In the genomic region with DNA sequence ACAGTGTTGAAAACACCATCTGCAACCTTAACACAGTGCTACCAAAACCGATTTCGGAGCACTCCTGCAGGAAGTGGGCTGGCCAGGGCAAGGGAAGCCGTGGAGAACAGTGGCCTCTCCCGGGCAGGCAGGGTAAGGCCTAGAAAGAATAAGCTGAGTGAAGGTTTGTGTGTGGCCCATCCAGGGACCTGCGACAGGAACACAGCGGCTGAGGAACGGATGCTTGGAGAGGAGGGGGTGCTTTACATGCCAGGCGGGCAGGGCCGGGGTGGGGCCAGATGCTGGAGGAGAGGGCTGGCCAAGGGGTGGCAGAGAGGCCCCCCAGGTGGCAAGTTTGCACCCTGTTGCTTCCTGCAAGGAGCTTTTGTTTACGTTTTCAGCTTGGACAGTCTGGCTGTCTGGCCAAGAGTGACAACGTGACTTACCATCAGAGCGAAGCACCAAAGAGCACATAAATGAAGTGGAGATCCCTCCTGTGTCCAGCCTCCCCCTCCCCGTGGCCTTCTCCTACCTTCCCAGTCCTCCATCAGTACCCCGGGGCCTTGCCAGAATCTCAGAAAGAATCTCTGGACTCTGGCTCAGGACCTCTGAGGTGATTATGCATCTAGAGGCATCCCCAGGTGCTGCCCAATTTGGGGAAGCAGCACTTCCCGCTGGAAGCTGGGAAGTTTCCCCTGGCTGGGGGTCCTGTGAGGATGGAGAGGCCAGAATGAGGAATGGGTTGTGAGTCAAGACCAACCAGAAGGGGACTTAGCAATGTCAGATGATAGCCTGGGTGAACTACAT, we compare ENCODE assay signal across 1 cellular context.
TF ChIP-seq lines count a peak whose summit lies in the region.

No MANE protein-coding gene starts in this region.

TF ChIP-seq in HepG2, 621 proteins besides CTCF, POLR2A, EP300 and RAD21 (continued from another document and continues in another):
- TF ChIP-seq, protein P1, sequence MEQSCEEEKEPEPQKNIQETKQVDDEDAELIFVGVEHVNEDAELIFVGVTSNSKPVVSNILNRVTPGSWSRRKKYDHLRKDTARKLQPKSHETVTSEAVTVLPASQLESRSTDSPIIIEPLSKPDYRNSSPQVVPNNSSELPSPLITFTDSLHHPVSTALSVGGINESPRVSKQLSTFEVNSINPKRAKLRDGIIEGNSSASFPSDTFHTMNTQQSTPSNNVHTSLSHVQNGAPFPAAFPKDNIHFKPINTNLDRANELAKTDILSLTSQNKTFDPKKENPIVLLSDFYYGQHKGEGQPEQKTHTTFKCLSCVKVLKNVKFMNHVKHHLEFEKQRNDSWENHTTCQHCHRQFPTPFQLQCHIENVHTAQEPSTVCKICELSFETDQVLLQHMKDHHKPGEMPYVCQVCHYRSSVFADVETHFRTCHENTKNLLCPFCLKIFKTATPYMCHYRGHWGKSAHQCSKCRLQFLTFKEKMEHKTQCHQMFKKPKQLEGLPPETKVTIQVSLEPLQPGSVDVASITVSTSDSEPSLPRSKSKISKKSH (CRISPR knock-in tag; IDR thresholded peaks at IDR 0.05; ENCODE audit: borderline replicate concordance): no peak
- no peak; the same call in 1 of the 2 replicates for TF ChIP-seq KDM5B (CRISPR knock-in tag; IDR thresholded peaks at IDR 0.05; ENCODE audit: borderline replicate concordance)
- 0 out of 2 replicates have a peak, but pooled peaks have one; percentile 17 for TF ChIP-seq ZNF850 (CRISPR knock-in tag; conservative IDR thresholded peaks at IDR 0.05)
- no peak for TF ChIP-seq NR2C2 (CRISPR knock-in tag; IDR thresholded peaks at IDR 0.05; ENCODE audit: borderline replicate concordance)
- no peak for TF ChIP-seq ARNTL (CRISPR knock-in tag; IDR thresholded peaks at IDR 0.05)
- TF ChIP-seq, protein P2, sequence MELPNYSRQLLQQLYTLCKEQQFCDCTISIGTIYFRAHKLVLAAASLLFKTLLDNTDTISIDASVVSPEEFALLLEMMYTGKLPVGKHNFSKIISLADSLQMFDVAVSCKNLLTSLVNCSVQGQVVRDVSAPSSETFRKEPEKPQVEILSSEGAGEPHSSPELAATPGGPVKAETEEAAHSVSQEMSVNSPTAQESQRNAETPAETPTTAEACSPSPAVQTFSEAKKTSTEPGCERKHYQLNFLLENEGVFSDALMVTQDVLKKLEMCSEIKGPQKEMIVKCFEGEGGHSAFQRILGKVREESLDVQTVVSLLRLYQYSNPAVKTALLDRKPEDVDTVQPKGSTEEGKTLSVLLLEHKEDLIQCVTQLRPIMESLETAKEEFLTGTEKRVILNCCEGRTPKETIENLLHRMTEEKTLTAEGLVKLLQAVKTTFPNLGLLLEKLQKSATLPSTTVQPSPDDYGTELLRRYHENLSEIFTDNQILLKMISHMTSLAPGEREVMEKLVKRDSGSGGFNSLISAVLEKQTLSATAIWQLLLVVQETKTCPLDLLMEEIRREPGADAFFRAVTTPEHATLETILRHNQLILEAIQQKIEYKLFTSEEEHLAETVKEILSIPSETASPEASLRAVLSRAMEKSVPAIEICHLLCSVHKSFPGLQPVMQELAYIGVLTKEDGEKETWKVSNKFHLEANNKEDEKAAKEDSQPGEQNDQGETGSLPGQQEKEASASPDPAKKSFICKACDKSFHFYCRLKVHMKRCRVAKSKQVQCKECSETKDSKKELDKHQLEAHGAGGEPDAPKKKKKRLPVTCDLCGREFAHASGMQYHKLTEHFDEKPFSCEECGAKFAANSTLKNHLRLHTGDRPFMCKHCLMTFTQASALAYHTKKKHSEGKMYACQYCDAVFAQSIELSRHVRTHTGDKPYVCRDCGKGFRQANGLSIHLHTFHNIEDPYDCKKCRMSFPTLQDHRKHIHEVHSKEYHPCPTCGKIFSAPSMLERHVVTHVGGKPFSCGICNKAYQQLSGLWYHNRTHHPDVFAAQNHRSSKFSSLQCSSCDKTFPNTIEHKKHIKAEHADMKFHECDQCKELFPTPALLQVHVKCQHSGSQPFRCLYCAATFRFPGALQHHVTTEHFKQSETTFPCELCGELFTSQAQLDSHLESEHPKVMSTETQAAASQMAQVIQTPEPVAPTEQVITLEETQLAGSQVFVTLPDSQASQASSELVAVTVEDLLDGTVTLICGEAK (IDR thresholded peaks at IDR 0.05): no peak
- TF ChIP-seq, protein P2 (CRISPR knock-in tag; IDR thresholded peaks at IDR 0.05): no peak
- TF ChIP-seq, protein P3, sequence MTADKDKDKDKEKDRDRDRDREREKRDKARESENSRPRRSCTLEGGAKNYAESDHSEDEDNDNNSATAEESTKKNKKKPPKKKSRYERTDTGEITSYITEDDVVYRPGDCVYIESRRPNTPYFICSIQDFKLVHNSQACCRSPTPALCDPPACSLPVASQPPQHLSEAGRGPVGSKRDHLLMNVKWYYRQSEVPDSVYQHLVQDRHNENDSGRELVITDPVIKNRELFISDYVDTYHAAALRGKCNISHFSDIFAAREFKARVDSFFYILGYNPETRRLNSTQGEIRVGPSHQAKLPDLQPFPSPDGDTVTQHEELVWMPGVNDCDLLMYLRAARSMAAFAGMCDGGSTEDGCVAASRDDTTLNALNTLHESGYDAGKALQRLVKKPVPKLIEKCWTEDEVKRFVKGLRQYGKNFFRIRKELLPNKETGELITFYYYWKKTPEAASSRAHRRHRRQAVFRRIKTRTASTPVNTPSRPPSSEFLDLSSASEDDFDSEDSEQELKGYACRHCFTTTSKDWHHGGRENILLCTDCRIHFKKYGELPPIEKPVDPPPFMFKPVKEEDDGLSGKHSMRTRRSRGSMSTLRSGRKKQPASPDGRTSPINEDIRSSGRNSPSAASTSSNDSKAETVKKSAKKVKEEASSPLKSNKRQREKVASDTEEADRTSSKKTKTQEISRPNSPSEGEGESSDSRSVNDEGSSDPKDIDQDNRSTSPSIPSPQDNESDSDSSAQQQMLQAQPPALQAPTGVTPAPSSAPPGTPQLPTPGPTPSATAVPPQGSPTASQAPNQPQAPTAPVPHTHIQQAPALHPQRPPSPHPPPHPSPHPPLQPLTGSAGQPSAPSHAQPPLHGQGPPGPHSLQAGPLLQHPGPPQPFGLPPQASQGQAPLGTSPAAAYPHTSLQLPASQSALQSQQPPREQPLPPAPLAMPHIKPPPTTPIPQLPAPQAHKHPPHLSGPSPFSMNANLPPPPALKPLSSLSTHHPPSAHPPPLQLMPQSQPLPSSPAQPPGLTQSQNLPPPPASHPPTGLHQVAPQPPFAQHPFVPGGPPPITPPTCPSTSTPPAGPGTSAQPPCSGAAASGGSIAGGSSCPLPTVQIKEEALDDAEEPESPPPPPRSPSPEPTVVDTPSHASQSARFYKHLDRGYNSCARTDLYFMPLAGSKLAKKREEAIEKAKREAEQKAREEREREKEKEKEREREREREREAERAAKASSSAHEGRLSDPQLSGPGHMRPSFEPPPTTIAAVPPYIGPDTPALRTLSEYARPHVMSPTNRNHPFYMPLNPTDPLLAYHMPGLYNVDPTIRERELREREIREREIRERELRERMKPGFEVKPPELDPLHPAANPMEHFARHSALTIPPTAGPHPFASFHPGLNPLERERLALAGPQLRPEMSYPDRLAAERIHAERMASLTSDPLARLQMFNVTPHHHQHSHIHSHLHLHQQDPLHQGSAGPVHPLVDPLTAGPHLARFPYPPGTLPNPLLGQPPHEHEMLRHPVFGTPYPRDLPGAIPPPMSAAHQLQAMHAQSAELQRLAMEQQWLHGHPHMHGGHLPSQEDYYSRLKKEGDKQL (CRISPR knock-in tag; IDR thresholded peaks at IDR 0.05; ENCODE audit: low read depth): no peak
- TF ChIP-seq XRCC5 (optimal IDR thresholded peaks at IDR 0.05; ENCODE audit: low read length): peak; percentile 36
- TF ChIP-seq GPN1 (CRISPR knock-in tag; IDR thresholded peaks at IDR 0.05; ENCODE audit: borderline replicate concordance): no peak
- no peak for TF ChIP-seq CAMTA2 (CRISPR knock-in tag; IDR thresholded peaks at IDR 0.05; ENCODE audit: borderline replicate concordance)
- TF ChIP-seq ZNF766 (CRISPR knock-in tag; IDR thresholded peaks at IDR 0.05; ENCODE audit: borderline replicate concordance): no peak
- TF ChIP-seq, protein P4, sequence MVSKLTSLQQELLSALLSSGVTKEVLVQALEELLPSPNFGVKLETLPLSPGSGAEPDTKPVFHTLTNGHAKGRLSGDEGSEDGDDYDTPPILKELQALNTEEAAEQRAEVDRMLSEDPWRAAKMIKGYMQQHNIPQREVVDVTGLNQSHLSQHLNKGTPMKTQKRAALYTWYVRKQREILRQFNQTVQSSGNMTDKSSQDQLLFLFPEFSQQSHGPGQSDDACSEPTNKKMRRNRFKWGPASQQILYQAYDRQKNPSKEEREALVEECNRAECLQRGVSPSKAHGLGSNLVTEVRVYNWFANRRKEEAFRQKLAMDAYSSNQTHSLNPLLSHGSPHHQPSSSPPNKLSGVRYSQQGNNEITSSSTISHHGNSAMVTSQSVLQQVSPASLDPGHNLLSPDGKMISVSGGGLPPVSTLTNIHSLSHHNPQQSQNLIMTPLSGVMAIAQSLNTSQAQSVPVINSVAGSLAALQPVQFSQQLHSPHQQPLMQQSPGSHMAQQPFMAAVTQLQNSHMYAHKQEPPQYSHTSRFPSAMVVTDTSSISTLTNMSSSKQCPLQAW (CRISPR knock-in tag; IDR thresholded peaks at IDR 0.05): no peak
- no peak for TF ChIP-seq TBP (CRISPR knock-in tag; IDR thresholded peaks at IDR 0.05)
- TF ChIP-seq, protein P5, sequence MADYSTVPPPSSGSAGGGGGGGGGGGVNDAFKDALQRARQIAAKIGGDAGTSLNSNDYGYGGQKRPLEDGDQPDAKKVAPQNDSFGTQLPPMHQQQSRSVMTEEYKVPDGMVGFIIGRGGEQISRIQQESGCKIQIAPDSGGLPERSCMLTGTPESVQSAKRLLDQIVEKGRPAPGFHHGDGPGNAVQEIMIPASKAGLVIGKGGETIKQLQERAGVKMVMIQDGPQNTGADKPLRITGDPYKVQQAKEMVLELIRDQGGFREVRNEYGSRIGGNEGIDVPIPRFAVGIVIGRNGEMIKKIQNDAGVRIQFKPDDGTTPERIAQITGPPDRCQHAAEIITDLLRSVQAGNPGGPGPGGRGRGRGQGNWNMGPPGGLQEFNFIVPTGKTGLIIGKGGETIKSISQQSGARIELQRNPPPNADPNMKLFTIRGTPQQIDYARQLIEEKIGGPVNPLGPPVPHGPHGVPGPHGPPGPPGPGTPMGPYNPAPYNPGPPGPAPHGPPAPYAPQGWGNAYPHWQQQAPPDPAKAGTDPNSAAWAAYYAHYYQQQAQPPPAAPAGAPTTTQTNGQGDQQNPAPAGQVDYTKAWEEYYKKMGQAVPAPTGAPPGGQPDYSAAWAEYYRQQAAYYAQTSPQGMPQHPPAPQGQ (CRISPR knock-in tag; IDR thresholded peaks at IDR 0.05; ENCODE audit: borderline replicate concordance): no peak
- TF ChIP-seq, protein P6, sequence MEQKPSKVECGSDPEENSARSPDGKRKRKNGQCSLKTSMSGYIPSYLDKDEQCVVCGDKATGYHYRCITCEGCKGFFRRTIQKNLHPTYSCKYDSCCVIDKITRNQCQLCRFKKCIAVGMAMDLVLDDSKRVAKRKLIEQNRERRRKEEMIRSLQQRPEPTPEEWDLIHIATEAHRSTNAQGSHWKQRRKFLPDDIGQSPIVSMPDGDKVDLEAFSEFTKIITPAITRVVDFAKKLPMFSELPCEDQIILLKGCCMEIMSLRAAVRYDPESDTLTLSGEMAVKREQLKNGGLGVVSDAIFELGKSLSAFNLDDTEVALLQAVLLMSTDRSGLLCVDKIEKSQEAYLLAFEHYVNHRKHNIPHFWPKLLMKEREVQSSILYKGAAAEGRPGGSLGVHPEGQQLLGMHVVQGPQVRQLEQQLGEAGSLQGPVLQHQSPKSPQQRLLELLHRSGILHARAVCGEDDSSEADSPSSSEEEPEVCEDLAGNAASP (CRISPR knock-in tag; IDR thresholded peaks at IDR 0.05; ENCODE audit: borderline replicate concordance): no peak
- TF ChIP-seq MEF2D (CRISPR knock-in tag; IDR thresholded peaks at IDR 0.05): no peak
- TF ChIP-seq, protein P7, sequence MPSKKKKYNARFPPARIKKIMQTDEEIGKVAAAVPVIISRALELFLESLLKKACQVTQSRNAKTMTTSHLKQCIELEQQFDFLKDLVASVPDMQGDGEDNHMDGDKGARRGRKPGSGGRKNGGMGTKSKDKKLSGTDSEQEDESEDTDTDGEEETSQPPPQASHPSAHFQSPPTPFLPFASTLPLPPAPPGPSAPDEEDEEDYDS (CRISPR knock-in tag; IDR thresholded peaks at IDR 0.05): 0 out of 2 replicates have a peak, but pooled peaks have one; percentile 16
- no peak for TF ChIP-seq RXRA (CRISPR knock-in tag; IDR thresholded peaks at IDR 0.05)
- no peak for TF ChIP-seq ZNF460 (CRISPR knock-in tag; IDR thresholded peaks at IDR 0.05; ENCODE audit: borderline replicate concordance)
- TF ChIP-seq, protein P8, sequence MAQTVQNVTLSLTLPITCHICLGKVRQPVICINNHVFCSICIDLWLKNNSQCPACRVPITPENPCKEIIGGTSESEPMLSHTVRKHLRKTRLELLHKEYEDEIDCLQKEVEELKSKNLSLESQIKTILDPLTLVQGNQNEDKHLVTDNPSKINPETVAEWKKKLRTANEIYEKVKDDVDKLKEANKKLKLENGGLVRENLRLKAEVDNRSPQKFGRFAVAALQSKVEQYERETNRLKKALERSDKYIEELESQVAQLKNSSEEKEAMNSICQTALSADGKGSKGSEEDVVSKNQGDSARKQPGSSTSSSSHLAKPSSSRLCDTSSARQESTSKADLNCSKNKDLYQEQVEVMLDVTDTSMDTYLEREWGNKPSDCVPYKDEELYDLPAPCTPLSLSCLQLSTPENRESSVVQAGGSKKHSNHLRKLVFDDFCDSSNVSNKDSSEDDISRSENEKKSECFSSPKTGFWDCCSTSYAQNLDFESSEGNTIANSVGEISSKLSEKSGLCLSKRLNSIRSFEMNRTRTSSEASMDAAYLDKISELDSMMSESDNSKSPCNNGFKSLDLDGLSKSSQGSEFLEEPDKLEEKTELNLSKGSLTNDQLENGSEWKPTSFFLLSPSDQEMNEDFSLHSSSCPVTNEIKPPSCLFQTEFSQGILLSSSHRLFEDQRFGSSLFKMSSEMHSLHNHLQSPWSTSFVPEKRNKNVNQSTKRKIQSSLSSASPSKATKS (CRISPR knock-in tag; IDR thresholded peaks at IDR 0.05): no peak
- TF ChIP-seq GATAD1 (CRISPR knock-in tag; IDR thresholded peaks at IDR 0.05): no peak
- no peak for TF ChIP-seq ZNF235 (CRISPR knock-in tag; IDR thresholded peaks at IDR 0.05; ENCODE audit: borderline replicate concordance)
- peak; percentile 42; the same call in 1 of the 2 replicates for TF ChIP-seq KDM2A (CRISPR knock-in tag; IDR thresholded peaks at IDR 0.05; ENCODE audit: borderline replicate concordance, low read depth)
